9 cellular contexts compared by ENCODE assay signal in genomic region chr2:85890522-85891176, GRCh38. TPM values are rescaled to one million over a fixed set of nuclear protein-coding genes. Genes with fewer than 3 reads are reported as not detected.
DNase-seq lines count a peak whose midpoint lies in the region; ATAC-seq, FAIRE-seq and TF ChIP-seq lines count a peak whose summit lies in the region.
"Had no signal": no experiment of that assay in that cellular context is flagged by ENCODE, and none has a peak within 500 bp of the region (broad histone marks: within the 10 kb centered on the region; RNA-seq: fewer than 3 reads in every experiment).

No MANE protein-coding gene starts in this region.

- DNase-seq in CD1c-positive myeloid dendritic cell (ENCODE audit: extremely low spot score) (peak; percentile 43), KBM-7 (peak; percentile 64), astrocyte (ENCODE audit: low read depth) (no peak), NCI-H2227 (lab: John Stamatoyannopoulos, UW; ENCODE audit: unreplicated experiment) (no peak), SW480 (ENCODE audit: low spot score) (no peak)

- no peak for ATAC-seq in HG03135 (IDR thresholded peaks at IDR 0.05; ENCODE audit: unreplicated experiment)
- no peak for ATAC-seq in HG03342 (IDR thresholded peaks at IDR 0.05; ENCODE audit: unreplicated experiment)

- H3K9me3 ChIP-seq in astrocyte (ENCODE audit: insufficient read depth, low read depth, low read length): no peaks in the 10 kb centered on the region

- no peak overlapping the region for H3K27ac ChIP-seq in astrocyte (ENCODE audit: low read depth, low read length)

- H3K4me2 ChIP-seq in astrocyte (ENCODE audit: low read length): peak overlapping the region; percentile 7

- no peak overlapping the region for H3K4me3 ChIP-seq in astrocyte (ENCODE audit: insufficient read depth, low read depth, low read length)

- FAIRE-seq in astrocyte (lab: Jason Lieb, UNC): no peak
- FAIRE-seq: islet of Langerhans had no signal

- TF ChIP-seq CTCF in astrocyte (IDR thresholded peaks at IDR 0.05; ENCODE audit: insufficient read depth, low read depth, low read length): no peak
- TF ChIP-seq CTCF in nephron (IDR thresholded peaks at IDR 0.05; ENCODE audit: unreplicated experiment in 3 of 3): no peak

- in situ Hi-C loops in KBM-7 (cut with MboI; ENCODE audit: low pct_unique_long_range_greater_than_20kb, low sequenced_read_pairs): no loop called here

- H3K4me1 ChIP-seq in astrocyte (ENCODE audit: insufficient read depth, low read length): peaks cover 58% of the 10 kb centered on the region

- H3K27ac Mint-ChIP-seq in astrocyte (ENCODE audit: unreplicated experiment): no peak overlapping the region
- peak overlapping the region in 2 of 3 experiments; percentile 25 to 73 for H3K27ac Mint-ChIP-seq in nephron

- H3K4me3 Mint-ChIP-seq in astrocyte (ENCODE audit: unreplicated experiment) (no peak overlapping the region), nephron (peak overlapping the region; percentile 78 to 85 (median 79))

- no peak overlapping the region for H2AFZ ChIP-seq in astrocyte (ENCODE audit: low read depth, low read length)

- H4K20me1 ChIP-seq in astrocyte (ENCODE audit: insufficient read depth, low read length): peaks cover 11% of the 10 kb centered on the region

- no peaks in the 10 kb centered on the region for H3K27me3 Mint-ChIP-seq in astrocyte (ENCODE audit: low read depth, unreplicated experiment)
- peaks cover 5% of the 10 kb centered on the region for H3K27me3 Mint-ChIP-seq in nephron (ENCODE audit: low read depth)

- H3K36me3 Mint-ChIP-seq in astrocyte (ENCODE audit: low read depth, unreplicated experiment) (no peaks in the 10 kb centered on the region), nephron (ENCODE audit: low read depth) (no peaks in the 10 kb centered on the region)

- H3K36me3 ChIP-seq in astrocyte (ENCODE audit: insufficient read depth, low read length): no peaks in the 10 kb centered on the region

- H3K4me1 Mint-ChIP-seq in astrocyte (ENCODE audit: low read depth, unreplicated experiment) (peaks cover 59% of the 10 kb centered on the region), nephron (peaks cover 63% of the 10 kb centered on the region)

- peaks cover 11% of the 10 kb centered on the region for H3K79me2 ChIP-seq in astrocyte (ENCODE audit: insufficient read depth, low read length)

- no peak overlapping the region for H3K9ac ChIP-seq in astrocyte (ENCODE audit: low read length)

- H3K27me3 ChIP-seq in astrocyte (ENCODE audit: insufficient read depth, low read length): no peaks in the 10 kb centered on the region

- H3K9me3 Mint-ChIP-seq in astrocyte (ENCODE audit: unreplicated experiment) (peaks cover 2% of the 10 kb centered on the region), nephron (peaks cover 10% of the 10 kb centered on the region)

RNA-seq across cellular contexts. Expression of gene ST3GAL5, which starts 1.9 kb away (rescaled TPM):
- total RNA-seq in astrocyte: 20.0 and 28.2 TPM in 2 replicates

Comparison
In these comparisons a context has a peak if more than half of its experiments do, and no peak if none do; other contexts are left out.
1. DNase-seq: peak in CD1c-positive myeloid dendritic cell (single experiment) and KBM-7 (single experiment); none in astrocyte (single experiment), NCI-H2227 (single experiment) and SW480 (single experiment).